Comparison of ENCODE assay signal across 21 cellular contexts in genomic region chr5:146284016-146284415, GRCh38. TPM values are rescaled to one million over a fixed set of nuclear protein-coding genes. Genes with fewer than 3 reads are reported as not detected.
A peak's percentile ranks its signal among the peaks of the same experiment; 100 is the strongest.
DNase-seq lines count a peak whose midpoint lies in the region; ATAC-seq and TF ChIP-seq lines count a peak whose summit lies in the region.
"Had no signal": no experiment of that assay in that cellular context is flagged by ENCODE, and none has a peak within 500 bp of the region (broad histone marks: within the 10 kb centered on the region; RNA-seq: fewer than 3 reads in every experiment).

No MANE protein-coding gene starts in this region.

- no peak overlapping the region for H2AFZ ChIP-seq in HCT116 (ENCODE audit: low read depth, low read length, poor library complexity, severe bottlenecking)

- BruUV-seq in HCT116 (replicated peaks; lab: Mats Ljungman, UMichigan): no TSS peak

- peak overlapping the region; percentile 12 to 43; a peak in 3 of 4 replicates for H3K4me3 ChIP-seq in HCT116 (replicated peaks in 1 of 2; ENCODE audit: low read depth in 1 of 2, low read length in 2 of 2)
- H3K4me3 ChIP-seq: gastroesophageal sphincter, spleen had no signal

- no peaks in the 10 kb centered on the region for H3K9me2 ChIP-seq in HCT116 (ENCODE audit: insufficient read depth)

- intact Hi-C loops in HCT116 (cut with micrococcal nuclease): no loop called here

- RAD21 ChIA-PET in HCT116 (lab: Charles Lee; ENCODE audit: low non-redundant PET in 1 of 2, low total read pairs in 2 of 2, uncharacterized antibody in 2 of 2, unreplicated experiment in 2 of 2): no interaction called here

- H3K4me1 ChIP-seq in HCT116 (ENCODE audit: control insufficient read depth in 1 of 2, insufficient read depth in 2 of 2, low read length in 2 of 2): peaks cover 46 to 63% of the 10 kb centered on the region in 2 experiments
- H3K4me1 ChIP-seq: gastroesophageal sphincter, spleen had no signal

- peak overlapping the region; percentile 58 for H3K9ac ChIP-seq in HCT116 (ENCODE audit: low read length)
- H3K9ac ChIP-seq: KMS-11 had no signal

- CTCF ChIA-PET in HCT116 (lab: Charles Lee): no interaction called here

- no peaks in the 10 kb centered on the region for H4K20me1 ChIP-seq in HCT116 (ENCODE audit: insufficient read depth)

- H3K9me3 ChIP-seq in HCT116 (ENCODE audit: control insufficient read depth in 1 of 2, insufficient read depth in 1 of 2, low read depth in 1 of 2, low read length in 2 of 2): no peaks in the 10 kb centered on the region
- H3K9me3 ChIP-seq: gastroesophageal sphincter, spleen had no signal

- TF ChIP-seq CTCF in HCT116 (IDR thresholded peaks at IDR 0.05 in 2 of 3, conservative IDR thresholded peaks at IDR 0.05 in 1 of 3; ENCODE audit: borderline replicate concordance in 1 of 3, insufficient read depth in 1 of 3, low read depth in 2 of 3, low read length in 2 of 3): no peak

- POLR2A ChIA-PET in HCT116 (lab: Charles Lee): no interaction called here

- no peak for TF ChIP-seq POLR2A in HCT116 (IDR thresholded peaks at IDR 0.05; ENCODE audit: borderline replicate concordance, extremely low read depth, insufficient read depth, insufficient read length)

- no peaks in the 10 kb centered on the region for H3K27me3 ChIP-seq in HCT116 (ENCODE audit: insufficient read depth, low read length)
- H3K27me3 ChIP-seq: gastroesophageal sphincter, spleen had no signal

- H3K4me2 ChIP-seq in HCT116 (ENCODE audit: low read length): peak overlapping the region; percentile 72
- H3K4me2 ChIP-seq: KMS-11 had no signal

- ATAC-seq in HCT116: peak; percentile 49
- peak; percentile 29 for ATAC-seq in SK-N-SH treated with all-trans-retinoic acid at 6 μM for 48 hours
- ATAC-seq in GM21381 (IDR thresholded peaks at IDR 0.05; ENCODE audit: unreplicated experiment): no peak
- ATAC-seq in GM19397 (IDR thresholded peaks at IDR 0.05; ENCODE audit: unreplicated experiment): no peak
- no peak for ATAC-seq in stimulated activated naive CD8-positive, alpha-beta T cell treated with anti-CD3 and anti-CD28 coated beads, Interleukin-15, Interleukin-2, amounts not matched to agents 100 U/mL and 50 U/mL, for 24 hours
- ATAC-seq: esophagus mucosa, gastroesophageal sphincter had no signal

- peak overlapping the region; percentile 75; the same call in 1 of the 2 replicates for H3K27ac ChIP-seq in HCT116 (ENCODE audit: low read depth, low read length)
- H3K27ac ChIP-seq: gastroesophageal sphincter, KMS-11, spleen had no signal

- DNase-seq in A172 (ENCODE audit: low spot score): peak; percentile 49
- DNase-seq in HCT116 (ENCODE audit: low read depth, low spot score): no peak
- DNase-seq in iris pigment epithelial cell (ENCODE audit: low read depth): peak; percentile 14
- no peak for DNase-seq in SHP77 (lab: John Stamatoyannopoulos, UW)
- no peak for DNase-seq in stimulated activated naive CD8-positive, alpha-beta T cell treated with anti-CD3 and anti-CD28 coated beads, Interleukin-15, Interleukin-2, amounts not matched to agents 100 U/mL and 50 U/mL, for 24 hours
- DNase-seq: activated CD4-positive, alpha-beta memory T cell treated with anti-CD3 and anti-CD28 coated beads for 36 hours; activated T-cell treated with anti-CD3 and anti-CD28 coated beads, Interleukin-2, amount 50 U/mL, for 1 hour; DMS153; left cardiac atrium; NCI-H1048; NCI-H1930; Right ventricle myocardium superior; spleen; stimulated activated CD8-positive, alpha-beta memory T cell treated with anti-CD3 and anti-CD28 coated beads, Interleukin-4, amount 100 ng/mL, for 48 hours had no signal

- peaks cover 13% of the 10 kb centered on the region for H3K79me2 ChIP-seq in HCT116 (ENCODE audit: insufficient read depth, low read length)

- H3K36me3 ChIP-seq in HCT116 (ENCODE audit: control insufficient read depth in 1 of 2, insufficient read depth in 2 of 2, low read length in 2 of 2): peaks cover 0 to 27% of the 10 kb centered on the region in 2 experiments; a peak in 2 of 4 replicates

- TF ChIP-seq RAD21 in HCT116 (IDR thresholded peaks at IDR 0.05; ENCODE audit: low read depth): no peak

TF ChIP-seq in HCT116, 20 proteins besides CTCF, POLR2A, EP300 and RAD21 (continues in another document):
- TF ChIP-seq, protein P1, sequence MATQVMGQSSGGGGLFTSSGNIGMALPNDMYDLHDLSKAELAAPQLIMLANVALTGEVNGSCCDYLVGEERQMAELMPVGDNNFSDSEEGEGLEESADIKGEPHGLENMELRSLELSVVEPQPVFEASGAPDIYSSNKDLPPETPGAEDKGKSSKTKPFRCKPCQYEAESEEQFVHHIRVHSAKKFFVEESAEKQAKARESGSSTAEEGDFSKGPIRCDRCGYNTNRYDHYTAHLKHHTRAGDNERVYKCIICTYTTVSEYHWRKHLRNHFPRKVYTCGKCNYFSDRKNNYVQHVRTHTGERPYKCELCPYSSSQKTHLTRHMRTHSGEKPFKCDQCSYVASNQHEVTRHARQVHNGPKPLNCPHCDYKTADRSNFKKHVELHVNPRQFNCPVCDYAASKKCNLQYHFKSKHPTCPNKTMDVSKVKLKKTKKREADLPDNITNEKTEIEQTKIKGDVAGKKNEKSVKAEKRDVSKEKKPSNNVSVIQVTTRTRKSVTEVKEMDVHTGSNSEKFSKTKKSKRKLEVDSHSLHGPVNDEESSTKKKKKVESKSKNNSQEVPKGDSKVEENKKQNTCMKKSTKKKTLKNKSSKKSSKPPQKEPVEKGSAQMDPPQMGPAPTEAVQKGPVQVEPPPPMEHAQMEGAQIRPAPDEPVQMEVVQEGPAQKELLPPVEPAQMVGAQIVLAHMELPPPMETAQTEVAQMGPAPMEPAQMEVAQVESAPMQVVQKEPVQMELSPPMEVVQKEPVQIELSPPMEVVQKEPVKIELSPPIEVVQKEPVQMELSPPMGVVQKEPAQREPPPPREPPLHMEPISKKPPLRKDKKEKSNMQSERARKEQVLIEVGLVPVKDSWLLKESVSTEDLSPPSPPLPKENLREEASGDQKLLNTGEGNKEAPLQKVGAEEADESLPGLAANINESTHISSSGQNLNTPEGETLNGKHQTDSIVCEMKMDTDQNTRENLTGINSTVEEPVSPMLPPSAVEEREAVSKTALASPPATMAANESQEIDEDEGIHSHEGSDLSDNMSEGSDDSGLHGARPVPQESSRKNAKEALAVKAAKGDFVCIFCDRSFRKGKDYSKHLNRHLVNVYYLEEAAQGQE (IDR thresholded peaks at IDR 0.05; ENCODE audit: low read depth): no peak
- TF ChIP-seq POLR2AphosphoS5 (IDR thresholded peaks at IDR 0.05; ENCODE audit: low read depth, low read length) (no peak), TCF7L2 (IDR thresholded peaks at IDR 0.05; ENCODE audit: borderline replicate concordance, extremely low read depth, insufficient read depth, insufficient read length) (no peak)

TF ChIP-seq in SK-N-SH treated with all-trans-retinoic acid at 6 μM for 48 hours, 23 proteins besides CTCF, POLR2A, EP300 and RAD21 (continues in another document):
- TF ChIP-seq ESRRG (CRISPR knock-in tag; IDR thresholded peaks at IDR 0.05): no peak
- no peak for TF ChIP-seq TCF4 (CRISPR knock-in tag; IDR thresholded peaks at IDR 0.05; ENCODE audit: borderline replicate concordance)
- no peak for TF ChIP-seq ZC3H10 (CRISPR knock-in tag; IDR thresholded peaks at IDR 0.05)
- TF ChIP-seq GLIS3 (CRISPR knock-in tag; IDR thresholded peaks at IDR 0.05): no peak
- TF ChIP-seq ARNTL (CRISPR knock-in tag; IDR thresholded peaks at IDR 0.05; ENCODE audit: borderline replicate concordance, low read depth): no peak
- no peak for TF ChIP-seq ZFP30 (CRISPR knock-in tag; IDR thresholded peaks at IDR 0.05)
- TF ChIP-seq CSDC2 (CRISPR knock-in tag; IDR thresholded peaks at IDR 0.05): no peak
- TF ChIP-seq TSHZ2 (CRISPR knock-in tag; IDR thresholded peaks at IDR 0.05): no peak
- no peak for TF ChIP-seq SNAI2 (CRISPR knock-in tag; IDR thresholded peaks at IDR 0.05)
- no peak for TF ChIP-seq ZFP3 (CRISPR knock-in tag; IDR thresholded peaks at IDR 0.05)
- TF ChIP-seq, protein P2, sequence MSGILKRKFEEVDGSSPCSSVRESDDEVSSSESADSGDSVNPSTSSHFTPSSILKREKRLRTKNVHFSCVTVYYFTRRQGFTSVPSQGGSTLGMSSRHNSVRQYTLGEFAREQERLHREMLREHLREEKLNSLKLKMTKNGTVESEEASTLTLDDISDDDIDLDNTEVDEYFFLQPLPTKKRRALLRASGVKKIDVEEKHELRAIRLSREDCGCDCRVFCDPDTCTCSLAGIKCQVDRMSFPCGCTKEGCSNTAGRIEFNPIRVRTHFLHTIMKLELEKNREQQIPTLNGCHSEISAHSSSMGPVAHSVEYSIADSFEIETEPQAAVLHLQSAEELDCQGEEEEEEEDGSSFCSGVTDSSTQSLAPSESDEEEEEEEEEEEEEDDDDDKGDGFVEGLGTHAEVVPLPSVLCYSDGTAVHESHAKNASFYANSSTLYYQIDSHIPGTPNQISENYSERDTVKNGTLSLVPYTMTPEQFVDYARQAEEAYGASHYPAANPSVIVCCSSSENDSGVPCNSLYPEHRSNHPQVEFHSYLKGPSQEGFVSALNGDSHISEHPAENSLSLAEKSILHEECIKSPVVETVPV (CRISPR knock-in tag; IDR thresholded peaks at IDR 0.05): no peak
- TF ChIP-seq RARB (CRISPR knock-in tag; IDR thresholded peaks at IDR 0.05): no peak
- no peak for TF ChIP-seq TOX (CRISPR knock-in tag; IDR thresholded peaks at IDR 0.05; ENCODE audit: borderline replicate concordance)

RNA-seq across cellular contexts. Expression of gene POU4F3, which starts 54.6 kb away (rescaled TPM):
- 0.29 TPM in 1 of 2 replicates, not detected in the other for total RNA-seq in A172 (2014; rRNA removed; shearing (Covaris generic))
- total RNA-seq in HCT116 (2021; ENCODE audit: unreplicated experiment): 0.15 TPM
- polyA plus RNA-seq in HCT116 (2012): 0.14 TPM in 2 replicates
- total RNA-seq: activated CD4-positive, alpha-beta memory T cell treated with anti-CD3 and anti-CD28 coated beads for 36 hours; esophagus mucosa; gastroesophageal sphincter; Right ventricle myocardium superior had no signal
- polyA plus RNA-seq: CD14-positive monocyte had no signal

Comparison
In these comparisons a context has a peak if more than half of its experiments do, and no peak if none do; other contexts are left out.
1. DNase-seq: peak in A172 (single experiment) and iris pigment epithelial cell (single experiment); none in HCT116 (single experiment), SHP77 (0 of 2) and stimulated activated naive CD8-positive, alpha-beta T cell treated with anti-CD3 and anti-CD28 coated beads, Interleukin-15, Interleukin-2, amounts not matched to agents 100 U/mL and 50 U/mL, for 24 hours (single experiment).
2. ATAC-seq: peak in HCT116 (single experiment) and SK-N-SH treated with all-trans-retinoic acid at 6 μM for 48 hours (single experiment); none in GM21381 (single experiment), GM19397 (single experiment) and stimulated activated naive CD8-positive, alpha-beta T cell treated with anti-CD3 and anti-CD28 coated beads, Interleukin-15, Interleukin-2, amounts not matched to agents 100 U/mL and 50 U/mL, for 24 hours (single experiment).